ENCODE assay signal across 2 cellular contexts in the genomic region with DNA sequence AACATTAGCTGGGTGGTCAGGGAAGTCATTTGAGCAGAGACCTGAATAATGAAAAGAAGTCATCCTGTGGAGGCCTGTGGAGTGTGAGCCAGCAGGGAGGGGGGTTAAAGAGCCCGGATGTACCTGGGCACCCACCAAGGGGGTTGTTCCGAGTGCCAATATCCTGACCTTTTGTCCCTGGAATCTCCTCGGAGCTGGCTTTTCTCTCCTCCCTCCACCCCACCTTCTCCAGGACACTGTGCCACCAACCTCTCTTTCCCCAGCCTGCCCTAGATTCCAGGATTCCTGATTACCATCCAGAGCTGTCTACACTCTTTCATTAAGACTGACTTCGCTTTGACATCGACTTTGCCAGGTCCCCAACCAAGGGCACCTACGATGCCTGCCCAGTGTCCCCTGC.
A peak's percentile ranks its signal among the peaks of the same experiment; 100 is the strongest.
TF ChIP-seq lines count a peak whose summit lies in the region.

No MANE protein-coding gene starts in this region.

TF ChIP-seq in HEK293, 187 proteins besides CTCF, POLR2A, EP300 and RAD21:
- TF ChIP-seq ZNF658 (tag by site-specific recombination; IDR thresholded peaks at IDR 0.05) (no peak), ZNF341 (tag by site-specific recombination; IDR thresholded peaks at IDR 0.05; ENCODE audit: low read depth) (peak; percentile 37)
TF ChIP-seq in HEK293: peak in this region for 1.

TF ChIP-seq in H1, 55 proteins besides CTCF, POLR2A, EP300 and RAD21:
- TF ChIP-seq, protein P1, sequence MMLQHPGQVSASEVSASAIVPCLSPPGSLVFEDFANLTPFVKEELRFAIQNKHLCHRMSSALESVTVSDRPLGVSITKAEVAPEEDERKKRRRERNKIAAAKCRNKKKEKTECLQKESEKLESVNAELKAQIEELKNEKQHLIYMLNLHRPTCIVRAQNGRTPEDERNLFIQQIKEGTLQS (IDR thresholded peaks at IDR 0.05; ENCODE audit: insufficient read depth, low read depth, low read length) = no peak
- TF ChIP-seq BACH1 (IDR thresholded peaks at IDR 0.05; ENCODE audit: low read length) (no peak), CBX8 (IDR thresholded peaks at IDR 0.05; ENCODE audit: borderline replicate concordance, low read depth, low read length) (no peak)
TF ChIP-seq in H1: peak in this region for 0.
